In the genomic region with DNA sequence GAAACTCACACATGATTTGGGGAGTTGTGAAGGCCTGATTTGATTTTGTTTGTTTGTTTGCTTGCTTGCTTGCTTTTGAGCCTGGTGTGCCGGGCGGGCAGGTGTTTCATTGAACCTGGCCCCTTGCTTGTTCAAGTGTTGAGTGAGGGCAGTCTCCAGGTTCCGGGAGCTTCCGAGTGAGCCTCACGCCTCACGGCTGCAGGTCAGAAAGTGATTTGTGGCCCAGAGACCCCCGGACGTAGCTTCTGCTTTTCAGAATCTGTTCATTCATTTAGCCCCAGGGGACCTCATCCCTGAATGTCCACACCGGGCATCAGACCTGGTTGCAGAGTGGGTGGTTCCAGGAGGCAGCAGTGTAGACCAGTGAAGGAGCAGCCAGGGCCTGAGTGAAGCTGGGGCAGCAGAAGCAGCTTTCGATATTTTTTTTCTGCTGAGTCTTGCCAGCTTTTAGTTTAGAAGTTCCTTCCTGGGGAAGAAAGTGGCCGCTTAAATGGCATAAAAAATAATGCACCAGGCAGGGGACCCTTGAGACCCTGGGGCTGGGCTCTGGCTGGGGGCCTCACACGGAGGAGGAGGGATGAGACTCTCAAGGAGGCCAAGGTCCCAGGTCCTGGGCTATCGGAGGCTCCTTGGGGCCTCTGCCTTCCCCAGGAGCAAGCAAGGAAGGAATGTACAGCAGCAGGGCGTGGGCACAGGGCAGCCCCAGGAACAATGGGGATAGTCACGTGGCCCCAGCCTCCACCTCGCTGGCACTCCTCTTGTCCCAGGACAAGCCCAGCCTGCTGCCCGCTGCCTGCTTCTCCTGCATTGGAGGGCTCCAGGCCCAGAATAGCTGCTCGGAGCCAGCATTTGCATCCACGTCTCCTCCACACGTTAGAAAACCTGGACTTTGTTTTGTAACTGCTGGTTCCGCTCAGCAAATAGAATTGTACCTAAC, we compare ENCODE assay signal across 16 cellular contexts.
DNase-seq lines count a peak whose midpoint lies in the region; ATAC-seq, FAIRE-seq and TF ChIP-seq lines count a peak whose summit lies in the region.
"Had no signal": no experiment of that assay in that cellular context is flagged by ENCODE, and none has a peak within 500 bp of the region (broad histone marks: within the 10 kb centered on the region; RNA-seq: fewer than 3 reads in every experiment).

No MANE protein-coding gene starts in this region.

- no peaks in the 10 kb centered on the region for H3K9me3 Mint-ChIP-seq in activated naive CD8-positive, alpha-beta T cell treated with anti-CD3 and anti-CD28 coated beads, Interleukin-2, amount 10 ng/mL, durations not matched to agents 7 days and 5 days
- no peaks in the 10 kb centered on the region for H3K9me3 Mint-ChIP-seq in activated naive CD8-positive, alpha-beta T cell treated with anti-CD3 and anti-CD28 coated beads for 36 hours
- H3K9me3 Mint-ChIP-seq: IgD-negative memory B cell; stimulated activated naive CD8-positive, alpha-beta T cell treated with anti-CD3 and anti-CD28 coated beads, Interleukin-15, Interleukin-2, amounts not matched to agents 100 ng/mL and 50 ng/mL, for 24 hours had no signal

- H3K4me1 ChIP-seq in right lobe of liver, result no peaks in the 10 kb centered on the region

- no peaks in the 10 kb centered on the region for H3K27me3 ChIP-seq in right lobe of liver

- H3K27ac ChIP-seq in right lobe of liver, result no peak overlapping the region

- H3K27me3 Mint-ChIP-seq in activated naive CD8-positive, alpha-beta T cell treated with anti-CD3 and anti-CD28 coated beads, Interleukin-2, amount 10 ng/mL, durations not matched to agents 7 days and 5 days, result peaks cover 4% of the 10 kb centered on the region
- H3K27me3 Mint-ChIP-seq in activated naive CD8-positive, alpha-beta T cell treated with anti-CD3 and anti-CD28 coated beads for 36 hours, result peaks cover 4% of the 10 kb centered on the region

- no peak for TF ChIP-seq POLR2A in right lobe of liver (IDR thresholded peaks at IDR 0.05)
- no peak for TF ChIP-seq POLR2A in GM18505 (IDR thresholded peaks at IDR 0.05; ENCODE audit: borderline replicate concordance, extremely low read depth, insufficient read depth, insufficient read length)

- WGBS in right lobe of liver (ENCODE audit: insufficient coverage, low coverage, low lambda C conversion rate, missing lambda C conversion rate), result 46% methylated on average over 10 of the region's 21 CpGs

- no peak for ATAC-seq in activated naive CD8-positive, alpha-beta T cell treated with anti-CD3 and anti-CD28 coated beads, Interleukin-2, amount 10 ng/mL, durations not matched to agents 7 days and 5 days (ENCODE audit: low read depth)
- ATAC-seq in right lobe of liver (no peak), GM18505 (IDR thresholded peaks at IDR 0.05; ENCODE audit: unreplicated experiment) (no peak), HG03097 (IDR thresholded peaks at IDR 0.05; ENCODE audit: low FRiP score, unreplicated experiment) (no peak)

- H3K36me3 Mint-ChIP-seq in activated naive CD8-positive, alpha-beta T cell treated with anti-CD3 and anti-CD28 coated beads, Interleukin-2, amount 10 ng/mL, durations not matched to agents 7 days and 5 days, result no peaks in the 10 kb centered on the region
- no peaks in the 10 kb centered on the region for H3K36me3 Mint-ChIP-seq in activated naive CD8-positive, alpha-beta T cell treated with anti-CD3 and anti-CD28 coated beads for 36 hours
- H3K36me3 Mint-ChIP-seq: IgD-negative memory B cell had no signal

- no peaks in the 10 kb centered on the region for H3K9me3 ChIP-seq in right lobe of liver

- no peak overlapping the region for H3K27ac Mint-ChIP-seq in activated naive CD8-positive, alpha-beta T cell treated with anti-CD3 and anti-CD28 coated beads, Interleukin-2, amount 10 ng/mL, durations not matched to agents 7 days and 5 days
- H3K27ac Mint-ChIP-seq in activated naive CD8-positive, alpha-beta T cell treated with anti-CD3 and anti-CD28 coated beads for 36 hours, result no peak overlapping the region
- H3K27ac Mint-ChIP-seq: IgD-negative memory B cell; stimulated activated naive CD8-positive, alpha-beta T cell treated with anti-CD3 and anti-CD28 coated beads, Interleukin-15, Interleukin-2, amounts not matched to agents 100 ng/mL and 50 ng/mL, for 24 hours had no signal

- no peaks in the 10 kb centered on the region for H3K36me3 ChIP-seq in right lobe of liver

- H3K4me1 Mint-ChIP-seq in activated naive CD8-positive, alpha-beta T cell treated with anti-CD3 and anti-CD28 coated beads, Interleukin-2, amount 10 ng/mL, durations not matched to agents 7 days and 5 days, result no peaks in the 10 kb centered on the region
- H3K4me1 Mint-ChIP-seq in activated naive CD8-positive, alpha-beta T cell treated with anti-CD3 and anti-CD28 coated beads for 36 hours, result no peaks in the 10 kb centered on the region
- H3K4me1 Mint-ChIP-seq: IgD-negative memory B cell had no signal

- no peak for FAIRE-seq in frontal cortex (lab: Jason Lieb, UNC)

- no peak overlapping the region for H3K4me3 Mint-ChIP-seq in activated naive CD8-positive, alpha-beta T cell treated with anti-CD3 and anti-CD28 coated beads, Interleukin-2, amount 10 ng/mL, durations not matched to agents 7 days and 5 days
- H3K4me3 Mint-ChIP-seq in activated naive CD8-positive, alpha-beta T cell treated with anti-CD3 and anti-CD28 coated beads for 36 hours, result no peak overlapping the region
- H3K4me3 Mint-ChIP-seq: stimulated activated naive CD8-positive, alpha-beta T cell treated with anti-CD3 and anti-CD28 coated beads, Interleukin-15, Interleukin-2, amounts not matched to agents 100 ng/mL and 50 ng/mL, for 24 hours had no signal

- no peak for TF ChIP-seq CTCF in right lobe of liver (IDR thresholded peaks at IDR 0.05)

- POLR2A ChIA-PET in activated naive CD8-positive, alpha-beta T cell treated with anti-CD3 and anti-CD28 coated beads, Interleukin-2, amount 10 ng/mL, durations not matched to agents 7 days and 5 days (lab: Charles Lee), result no interaction called here

- intact Hi-C loops in right lobe of liver (cut with DNase I), result no loop called here

- no peak overlapping the region for H3K4me3 ChIP-seq in right lobe of liver

- peak; percentile 13 for DNase-seq in activated naive CD8-positive, alpha-beta T cell treated with anti-CD3 and anti-CD28 coated beads, Interleukin-2, amount 10 ng/mL, durations not matched to agents 7 days and 5 days
- DNase-seq in activated naive CD8-positive, alpha-beta T cell treated with anti-CD3 and anti-CD28 coated beads for 36 hours, result no peak
- DNase-seq in activated CD8-positive, alpha-beta memory T cell treated with anti-CD3 and anti-CD28 coated beads, Interleukin-2, amount 50 U/mL, for 48 hours, result peak; percentile 39
- DNase-seq in right lobe of liver (peak; percentile 17 to 32 (median 23)), ureter (ENCODE audit: low spot score) (peak; percentile 20), frontal cortex (ENCODE audit: low spot score in 2 of 2) (no peak)
- DNase-seq: activated T-cell treated with anti-CD3 and anti-CD28 coated beads for 4 hours, DMS153, mesenchymal stem cell, NCI-H1048, NCI-H446 treated with DMSO at 0.1 percent for 48 hours, nucleus accumbens had no signal

Comparison
In these comparisons a context has a peak if more than half of its experiments do, and no peak if none do; other contexts are left out.
1. DNase-seq: peak in activated naive CD8-positive, alpha-beta T cell treated with anti-CD3 and anti-CD28 coated beads, Interleukin-2, amount 10 ng/mL, durations not matched to agents 7 days and 5 days (single experiment), activated CD8-positive, alpha-beta memory T cell treated with anti-CD3 and anti-CD28 coated beads, Interleukin-2, amount 50 U/mL, for 48 hours (single experiment), right lobe of liver (3 of 3) and ureter (single experiment); none in activated naive CD8-positive, alpha-beta T cell treated with anti-CD3 and anti-CD28 coated beads for 36 hours (single experiment) and frontal cortex (0 of 2).